In the genomic region with DNA sequence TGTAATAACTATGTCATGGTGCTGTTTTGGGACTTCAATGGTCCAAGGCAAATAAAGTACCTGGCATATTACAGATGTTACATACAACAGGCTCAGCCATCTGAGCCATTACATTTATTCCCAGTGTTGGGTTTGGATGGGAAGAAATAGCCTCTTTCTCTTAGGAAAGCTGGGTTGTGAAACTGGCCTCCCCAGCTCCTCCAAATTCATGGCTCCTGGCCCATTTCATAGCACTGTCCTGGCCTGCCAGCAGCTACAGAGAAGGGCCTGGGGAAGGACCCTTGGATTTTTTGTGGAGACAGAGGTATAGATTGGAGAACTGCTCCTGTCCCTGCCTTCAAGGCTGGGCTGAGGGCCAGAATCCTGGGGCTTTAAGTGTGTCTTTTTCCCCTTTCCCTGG, we compare ENCODE assay signal across 19 cellular contexts. TPM values are rescaled to one million over a fixed set of nuclear protein-coding genes. Genes with fewer than 3 reads are reported as not detected.
DNase-seq lines count a peak whose midpoint lies in the region; ATAC-seq and TF ChIP-seq lines count a peak whose summit lies in the region.
"Had no signal": no experiment of that assay in that cellular context is flagged by ENCODE, and none has a peak within 500 bp of the region (broad histone marks: within the 10 kb centered on the region; RNA-seq: fewer than 3 reads in every experiment).

No MANE protein-coding gene starts in this region.

- intact Hi-C loops in heart right ventricle (cut with DNase I), result no loop called here
- intact Hi-C loops in spleen (cut with DNase I; ENCODE audit: low total_unique reads), result no loop called here

- TF ChIP-seq POLR2A in spleen (IDR thresholded peaks at IDR 0.05), result no peak

- peaks cover 0 to 14% (median 6%) of the 10 kb centered on the region in 11 donors for H3K9me3 ChIP-seq in heart right ventricle
- H3K9me3 ChIP-seq in right atrium auricular region, result peaks cover 0 to 14% of the 10 kb centered on the region in 2 donors
- H3K9me3 ChIP-seq in spleen, result peaks cover 0 to 12% (median 5%) of the 10 kb centered on the region in 8 donors

- CTCF ChIA-PET in activated CD4-positive, alpha-beta memory T cell treated with anti-CD3 and anti-CD28 coated beads, Interleukin-2, amount 10 ng/mL, durations not matched to agents 7 days and 5 days (lab: Charles Lee), result no interaction called here

- H3K27me3 ChIP-seq in heart right ventricle (peaks cover 0 to 7% (median 0%) of the 10 kb centered on the region in 7 donors), right atrium auricular region (no peaks in the 10 kb centered on the region), spleen (replicated peaks in 1 of 7) (peaks cover 0 to 33% (median 0%) of the 10 kb centered on the region in 7 donors)
- H3K27me3 ChIP-seq: BLaER1 treated with 17β-estradiol and CSF1 and Interleukin-3, amounts not matched to agents 10 nM and 100 nM had no signal

- H3K27ac ChIP-seq in heart right ventricle (peak overlapping the region in 1 of 10 donors; percentile 44), right atrium auricular region (no peak overlapping the region), spleen (no peak overlapping the region)
- H3K27ac ChIP-seq: BLaER1 treated with 17β-estradiol and CSF1 and Interleukin-3, amounts not matched to agents 10 nM and 100 nM; GM23248; HL-60 had no signal

- TF ChIP-seq CTCF in heart right ventricle (IDR thresholded peaks at IDR 0.05) (no peak), right atrium auricular region (IDR thresholded peaks at IDR 0.05) (no peak), nephron (IDR thresholded peaks at IDR 0.05; ENCODE audit: unreplicated experiment in 3 of 3) (no peak), progenitor cell of endocrine pancreas (IDR thresholded peaks at IDR 0.05; ENCODE audit: unreplicated experiment) (no peak), spleen (IDR thresholded peaks at IDR 0.05 in 8 of 11, conservative IDR thresholded peaks at IDR 0.05 in 3 of 11) (no peak)

- H3K9me3 Mint-ChIP-seq in nephron (peaks cover 7% of the 10 kb centered on the region), progenitor cell of endocrine pancreas (ENCODE audit: low read depth) (peaks cover 4% of the 10 kb centered on the region)
- H3K9me3 Mint-ChIP-seq in activated CD4-positive, alpha-beta memory T cell treated with anti-CD3 and anti-CD28 coated beads, Interleukin-2, amount 10 ng/mL, durations not matched to agents 7 days and 5 days, result no peaks in the 10 kb centered on the region

- peak in 6 of 8 donors; percentile 25 to 66 (median 45) for ATAC-seq in heart right ventricle
- ATAC-seq: GM12878, HCT116 had no signal

- no peak overlapping the region for H3K4me3 ChIP-seq in heart right ventricle
- H3K4me3 ChIP-seq in right atrium auricular region, result no peak overlapping the region
- H3K4me3 ChIP-seq in spleen, result no peak overlapping the region
- H3K4me3 ChIP-seq: BLaER1 treated with 17β-estradiol and CSF1 and Interleukin-3, amounts not matched to agents 10 nM and 100 nM; GM12878; GM23248 had no signal

- H3K4me1 ChIP-seq in heart right ventricle (peaks cover 0 to 33% (median 15%) of the 10 kb centered on the region in 9 donors), right atrium auricular region (peaks cover 0 to 21% of the 10 kb centered on the region in 2 donors), spleen (peaks cover 0 to 5% (median 0%) of the 10 kb centered on the region in 6 donors)

- DNase-seq in heart right ventricle (no peak), right atrium auricular region (ENCODE audit: low spot score) (no peak), progenitor cell of endocrine pancreas (ENCODE audit: low spot score, unreplicated experiment) (no peak), Kasumi-1 (lab: John Stamatoyannopoulos, UW) (no peak), spleen (no peak), COR-L47 (lab: John Stamatoyannopoulos, UW) (no peak)
- DNase-seq in activated CD4-positive, alpha-beta memory T cell treated with anti-CD3 and anti-CD28 coated beads, Interleukin-2, amount 10 ng/mL, durations not matched to agents 7 days and 5 days, result no peak
- DNase-seq: ACHN; Calu3; CD4-positive, CD25-positive, alpha-beta regulatory T cell; DMS 273 treated with DMSO at 0.1 percent for 48 hours; DMS79; GM23248 had no signal

- peaks cover 4% of the 10 kb centered on the region for H3K27me3 Mint-ChIP-seq in nephron (ENCODE audit: low read depth)
- H3K27me3 Mint-ChIP-seq in progenitor cell of endocrine pancreas, result no peaks in the 10 kb centered on the region
- H3K27me3 Mint-ChIP-seq in activated CD4-positive, alpha-beta memory T cell treated with anti-CD3 and anti-CD28 coated beads, Interleukin-2, amount 10 ng/mL, durations not matched to agents 7 days and 5 days, result peaks cover 38% of the 10 kb centered on the region

- no peak overlapping the region for H3K4me3 Mint-ChIP-seq in nephron
- no peak overlapping the region for H3K4me3 Mint-ChIP-seq in progenitor cell of endocrine pancreas (ENCODE audit: low read depth)
- H3K4me3 Mint-ChIP-seq in activated CD4-positive, alpha-beta memory T cell treated with anti-CD3 and anti-CD28 coated beads, Interleukin-2, amount 10 ng/mL, durations not matched to agents 7 days and 5 days, result no peak overlapping the region
- H3K4me3 Mint-ChIP-seq: CD4-positive, CD25-positive, alpha-beta regulatory T cell had no signal

- POLR2A ChIA-PET in activated CD4-positive, alpha-beta memory T cell treated with anti-CD3 and anti-CD28 coated beads, Interleukin-2, amount 10 ng/mL, durations not matched to agents 7 days and 5 days (lab: Charles Lee), result no interaction called here

- H3K36me3 Mint-ChIP-seq in nephron (ENCODE audit: low read depth), result peaks cover 35% of the 10 kb centered on the region
- peaks cover 19% of the 10 kb centered on the region for H3K36me3 Mint-ChIP-seq in progenitor cell of endocrine pancreas (ENCODE audit: insufficient read depth)
- no peaks in the 10 kb centered on the region for H3K36me3 Mint-ChIP-seq in activated CD4-positive, alpha-beta memory T cell treated with anti-CD3 and anti-CD28 coated beads, Interleukin-2, amount 10 ng/mL, durations not matched to agents 7 days and 5 days (ENCODE audit: low read depth)
- H3K36me3 Mint-ChIP-seq: CD4-positive, CD25-positive, alpha-beta regulatory T cell had no signal

- H3K36me3 ChIP-seq in heart right ventricle, result no peaks in the 10 kb centered on the region
- no peaks in the 10 kb centered on the region for H3K36me3 ChIP-seq in right atrium auricular region
- H3K36me3 ChIP-seq in spleen, result no peaks in the 10 kb centered on the region
- H3K36me3 ChIP-seq: BLaER1 treated with 17β-estradiol and CSF1 and Interleukin-3, amounts not matched to agents 10 nM and 100 nM had no signal

- peak overlapping the region in 2 of 3 experiments; percentile 16 to 66 for H3K27ac Mint-ChIP-seq in nephron
- H3K27ac Mint-ChIP-seq in progenitor cell of endocrine pancreas, result peak overlapping the region; percentile 60
- no peak overlapping the region for H3K27ac Mint-ChIP-seq in activated CD4-positive, alpha-beta memory T cell treated with anti-CD3 and anti-CD28 coated beads, Interleukin-2, amount 10 ng/mL, durations not matched to agents 7 days and 5 days
- H3K27ac Mint-ChIP-seq: CD4-positive, CD25-positive, alpha-beta regulatory T cell had no signal

- H3K4me1 Mint-ChIP-seq in nephron (peaks cover 51% of the 10 kb centered on the region), progenitor cell of endocrine pancreas (ENCODE audit: low read depth) (peaks cover 31% of the 10 kb centered on the region)
- no peaks in the 10 kb centered on the region for H3K4me1 Mint-ChIP-seq in activated CD4-positive, alpha-beta memory T cell treated with anti-CD3 and anti-CD28 coated beads, Interleukin-2, amount 10 ng/mL, durations not matched to agents 7 days and 5 days
- H3K4me1 Mint-ChIP-seq: CD4-positive, CD25-positive, alpha-beta regulatory T cell had no signal

RNA-seq across cellular contexts. Expression of a gene that starts 18.0 kb away (rescaled TPM):
- total RNA-seq in heart right ventricle, result 1 to 10 TPM; 3.1 to 5.8 (median 4.9) TPM
- polyA plus RNA-seq in heart right ventricle, result 1 to 10 TPM; 2.5 to 3.1 TPM
- total RNA-seq in right atrium auricular region, result 1 to 10 TPM; 5.5 to 6.9 TPM
- 32.8 and 39.9 TPM in 2 replicates for total RNA-seq in progenitor cell of endocrine pancreas
- 1 to 10 TPM; 2.7 to 8.9 (median 4.7) TPM for total RNA-seq in spleen
- polyA plus RNA-seq in spleen, result 1 to 10 TPM in 1 of 3 donors, under 1 TPM in 2; 0.80 to 1.6 (median 0.80) TPM
- not detected for total RNA-seq in activated CD4-positive, alpha-beta memory T cell treated with anti-CD3 and anti-CD28 coated beads, Interleukin-2, amount 10 ng/mL, durations not matched to agents 7 days and 5 days
- total RNA-seq: A172; Calu3; CD4-positive, CD25-positive, alpha-beta regulatory T cell; GM12878 had no signal
- polyA plus RNA-seq: CD4-positive, CD25-positive, alpha-beta regulatory T cell; GM12878 had no signal
